In genomic region chrX:154317391-154318000, GRCh38 we compare ENCODE assay signal across 9 cellular contexts. TPM values are rescaled to one million over a fixed set of nuclear protein-coding genes. Genes with fewer than 3 reads are reported as not detected.
DNase-seq lines count a peak whose midpoint lies in the region; ATAC-seq and TF ChIP-seq lines count a peak whose summit lies in the region.
"Had no signal": no experiment of that assay in that cellular context is flagged by ENCODE, and none has a peak within 500 bp of the region (broad histone marks: within the 10 kb centered on the region; RNA-seq: fewer than 3 reads in every experiment).

No MANE protein-coding gene starts in this region.

- no peaks in the 10 kb centered on the region for H3K9me3 ChIP-seq in lung (ENCODE audit: control insufficient read depth in 2 of 2, insufficient read depth in 1 of 2, low read length in 1 of 2)

- ATAC-seq in lung (ENCODE audit: insufficient read depth, low FRiP score) (no peak), HG03565 (IDR thresholded peaks at IDR 0.05; ENCODE audit: unreplicated experiment) (no peak)

- DNase-seq in HFF-Myc (ENCODE audit: extremely low read depth, low read depth): no peak
- no peak for DNase-seq in astrocyte of the cerebellum (ENCODE audit: low read depth)
- no peak for DNase-seq in lung (ENCODE audit: low spot score)
- DNase-seq in mucosa of gallbladder (ENCODE audit: low spot score): no peak
- no peak for DNase-seq in activated CD8-positive, alpha-beta memory T cell treated with anti-CD3 and anti-CD28 coated beads for 24 hours
- DNase-seq in pons (ENCODE audit: low spot score): no peak
- DNase-seq: natural killer cell had no signal

- H3K27me3 ChIP-seq in lung (ENCODE audit: control insufficient read depth, insufficient read depth): no peaks in the 10 kb centered on the region

- no peaks in the 10 kb centered on the region for H3K36me3 ChIP-seq in lung (ENCODE audit: control insufficient read depth in 2 of 2, insufficient read depth in 2 of 2, low read length in 2 of 2)

- H3K4me1 ChIP-seq in lung (ENCODE audit: control insufficient read depth in 2 of 2, insufficient read depth in 2 of 2, low read length in 2 of 2): peaks cover 0 to 2% of the 10 kb centered on the region in 2 donors

- TF ChIP-seq CTCF in C4-2B (conservative IDR thresholded peaks at IDR 0.05): peak; percentile 46
- peak; percentile 38 for TF ChIP-seq CTCF in HFF-Myc (IDR thresholded peaks at IDR 0.05; ENCODE audit: low read depth, low read length, missing control alignments)
- peak; percentile 66 for TF ChIP-seq CTCF in astrocyte of the cerebellum (IDR thresholded peaks at IDR 0.05; ENCODE audit: low read depth, low read length, missing control alignments)
- peak; percentile 12 for TF ChIP-seq CTCF in lung (IDR thresholded peaks at IDR 0.05; ENCODE audit: control extremely low read depth, extremely low read depth)

- H3K4me3 ChIP-seq in HFF-Myc (replicated peaks; ENCODE audit: low read depth, low read length) (no peak overlapping the region), astrocyte of the cerebellum (ENCODE audit: low read depth, low read length) (no peak overlapping the region), lung (no peak overlapping the region)

- no peak overlapping the region for H3K27ac ChIP-seq in C4-2B
- H3K27ac ChIP-seq in lung (ENCODE audit: low read depth in 1 of 2, low read length in 1 of 2): no peak overlapping the region

- 35 to 43% methylated on average over 8 of the region's 8 CpGs for WGBS in lung, 2 donors

- in situ Hi-C loops in astrocyte of the cerebellum (cut with HindIII; ENCODE audit: low sequenced_read_pairs): no loop called here

RNA-seq across cellular contexts. Expression of gene TKTL1, which starts 21.9 kb away (rescaled TPM):
- total RNA-seq in lung: 1 to 10 TPM in 1 of 2 donors, under 1 TPM in 1; 0.18 to 1.5 TPM
- under 1 TPM in 1 of 2 donors, not detected in 1; 0.54 TPM for polyA plus RNA-seq in lung
- total RNA-seq in mucosa of gallbladder: not detected

RNA-seq across cellular contexts. Expression of gene TEX28, which starts 22.6 kb away (rescaled TPM):
- total RNA-seq in lung (not detected), mucosa of gallbladder (not detected)
- polyA plus RNA-seq in lung: under 1 TPM in 1 of 2 donors, not detected in 1; 0.02 TPM

RNA-seq across cellular contexts. Expression of gene FLNA, which starts 56.9 kb away (rescaled TPM):
- total RNA-seq in lung (1,000 to 10,000 TPM in 1 of 2 donors, 100 to 1,000 TPM in 1; 602 to 1,802 TPM), mucosa of gallbladder (2,367 TPM)
- 100 to 1,000 TPM; 645 to 783 TPM for polyA plus RNA-seq in lung

Comparison
In these comparisons a context has a peak if more than half of its experiments do, and no peak if none do; other contexts are left out.
1. CTCF ChIP-seq: peak in every context shown above with its lines; median percentile 66 in astrocyte of the cerebellum; 46 in C4-2B; 38 in HFF-Myc; 12 in lung.